14 cellular contexts compared by ENCODE assay signal in genomic region chr6:91268941-91269340, GRCh38.
DNase-seq lines count a peak whose midpoint lies in the region; ATAC-seq and TF ChIP-seq lines count a peak whose summit lies in the region.
"Had no signal": no experiment of that assay in that cellular context is flagged by ENCODE, and none has a peak within 500 bp of the region (broad histone marks: within the 10 kb centered on the region; RNA-seq: fewer than 3 reads in every experiment).

No MANE protein-coding gene starts in this region.

- BruUV-seq in A673 (replicated peaks; lab: Mats Ljungman, UMichigan), result no TSS peak

- intact Hi-C loops in A673 (cut with micrococcal nuclease; ENCODE audit: unreplicated experiment), result no loop called here

- CTCF ChIA-PET in A673 (lab: Charles Lee), result no interaction called here

- no peak for DNase-seq in A673 (ENCODE audit: low spot score)
- peak; percentile 37 for DNase-seq in astrocyte of the hippocampus (ENCODE audit: low read depth, low spot score)
- DNase-seq in iris pigment epithelial cell (ENCODE audit: low read depth), result peak; percentile 17
- no peak for DNase-seq in osteocyte (ENCODE audit: extremely low spot score, unreplicated experiment)
- no peak for DNase-seq in stimulated activated CD4-positive, alpha-beta T cell treated with anti-CD3 and anti-CD28 coated beads, Interleukin-1b, Interleukin-23, amount 100 ng/mL, for 48 hours
- DNase-seq in SIG-M5 treated with dmso at 0.1 percent for 504 hours (lab: John Stamatoyannopoulos, UW; ENCODE audit: unreplicated experiment), result no peak
- DNase-seq: 8988T; ACHN; CD4-positive, CD25-positive, alpha-beta regulatory T cell; DMS53; GF-D8 had no signal

- H3K9me3 Mint-ChIP-seq in osteocyte (ENCODE audit: unreplicated experiment), result peaks cover 4% of the 10 kb centered on the region

- no peaks in the 10 kb centered on the region for H3K36me3 ChIP-seq in A673 (ENCODE audit: insufficient read depth, low read length, poor library complexity, severe bottlenecking)
- H3K36me3 ChIP-seq: BLaER1 treated with 17β-estradiol and CSF1 and Interleukin-3, amounts not matched to agents 10 nM and 100 nM had no signal

- POLR2A ChIA-PET in A673 (lab: Charles Lee; ENCODE audit: low non-redundant PET), result no interaction called here

- H3K4me3 ChIP-seq in A673 (ENCODE audit: low read depth, low read length, poor library complexity, severe bottlenecking), result no peak overlapping the region
- H3K4me3 ChIP-seq: BLaER1 treated with 17β-estradiol and CSF1 and Interleukin-3, amounts not matched to agents 10 nM and 100 nM had no signal

- H3K4me3 Mint-ChIP-seq in osteocyte (ENCODE audit: unreplicated experiment), result no peak overlapping the region
- H3K4me3 Mint-ChIP-seq: CD4-positive, CD25-positive, alpha-beta regulatory T cell had no signal

- H3K27me3 Mint-ChIP-seq in osteocyte (ENCODE audit: unreplicated experiment), result no peaks in the 10 kb centered on the region
- H3K27me3 Mint-ChIP-seq: CD4-positive, CD25-positive, alpha-beta regulatory T cell had no signal

- peak overlapping the region; percentile 15 for H3K27ac ChIP-seq in A673 (ENCODE audit: low read depth, low read length, poor library complexity, severe bottlenecking)
- H3K27ac ChIP-seq: BLaER1 treated with 17β-estradiol and CSF1 and Interleukin-3, amounts not matched to agents 10 nM and 100 nM had no signal

- ATAC-seq in HG03432 (IDR thresholded peaks at IDR 0.05; ENCODE audit: unreplicated experiment), result no peak
- ATAC-seq: HCT116 had no signal

- no peaks in the 10 kb centered on the region for H3K36me3 Mint-ChIP-seq in osteocyte (ENCODE audit: unreplicated experiment)
- H3K36me3 Mint-ChIP-seq: CD4-positive, CD25-positive, alpha-beta regulatory T cell had no signal

- TF ChIP-seq CTCF in A673 (conservative IDR thresholded peaks at IDR 0.05; ENCODE audit: low read depth, low read length), result no peak
- no peak for TF ChIP-seq CTCF in osteocyte (IDR thresholded peaks at IDR 0.05)

- H3K4me1 ChIP-seq in A673 (ENCODE audit: insufficient read depth, low read length, poor library complexity, severe bottlenecking), result peaks cover 31% of the 10 kb centered on the region
- H3K4me1 ChIP-seq: BLaER1 treated with 17β-estradiol and CSF1 and Interleukin-3, amounts not matched to agents 10 nM and 100 nM had no signal

- H3K4me1 Mint-ChIP-seq in osteocyte (ENCODE audit: unreplicated experiment), result peaks cover 44% of the 10 kb centered on the region
- H3K4me1 Mint-ChIP-seq: CD4-positive, CD25-positive, alpha-beta regulatory T cell had no signal

- no peaks in the 10 kb centered on the region for H3K27me3 ChIP-seq in A673 (replicated peaks; ENCODE audit: insufficient read depth, low read depth, low read length, poor library complexity)
- H3K27me3 ChIP-seq: BLaER1 treated with 17β-estradiol and CSF1 and Interleukin-3, amounts not matched to agents 10 nM and 100 nM had no signal

- peak overlapping the region; percentile 83 for H3K27ac Mint-ChIP-seq in osteocyte (ENCODE audit: unreplicated experiment)
- H3K27ac Mint-ChIP-seq: CD4-positive, CD25-positive, alpha-beta regulatory T cell had no signal

- H3K9me3 ChIP-seq in A673 (ENCODE audit: low read depth, low read length, poor library complexity, severe bottlenecking), result no peaks in the 10 kb centered on the region

Comparison
In these comparisons a context has a peak if more than half of its experiments do, and no peak if none do; other contexts are left out.
1. DNase-seq: peak in astrocyte of the hippocampus (single experiment) and iris pigment epithelial cell (single experiment); none in A673 (single experiment), osteocyte (single experiment), stimulated activated CD4-positive, alpha-beta T cell treated with anti-CD3 and anti-CD28 coated beads, Interleukin-1b, Interleukin-23, amount 100 ng/mL, for 48 hours (single experiment) and SIG-M5 treated with dmso at 0.1 percent for 504 hours (single experiment).